Comparison of ENCODE assay signal across 22 cellular contexts in genomic region chr4:25867781-25868180, GRCh38. TPM values are rescaled to one million over a fixed set of nuclear protein-coding genes. Genes with fewer than 3 reads are reported as not detected.
A peak's percentile ranks its signal among the peaks of the same experiment; 100 is the strongest.
DNase-seq lines count a peak whose midpoint lies in the region; ATAC-seq and TF ChIP-seq lines count a peak whose summit lies in the region.
"Had no signal": no experiment of that assay in that cellular context is flagged by ENCODE, and none has a peak within 500 bp of the region (broad histone marks: within the 10 kb centered on the region; RNA-seq: fewer than 3 reads in every experiment).

No MANE protein-coding gene starts in this region.

- no peak for ATAC-seq in stimulated activated memory B cell treated with anti-CD40 and anti-IgM and Interleukin-4, amounts not matched to agents 10 μg/mL and 1 μg/mL and 100 μg/mL, for 72 hours
- ATAC-seq in HG02763 (IDR thresholded peaks at IDR 0.05; ENCODE audit: unreplicated experiment) (no peak), left lung (no peak)
- ATAC-seq: K562 had no signal

- H3K4me1 ChIP-seq in DOHH2 (ENCODE audit: control insufficient read depth, low read length) (peaks cover 91% of the 10 kb centered on the region), OCI-LY1 (ENCODE audit: insufficient read depth, low read length, severe bottlenecking) (peaks cover 95% of the 10 kb centered on the region), left lung (peaks cover 0 to 13% of the 10 kb centered on the region in 2 donors)

- H3K27ac ChIP-seq in DOHH2 (ENCODE audit: low read depth, low read length) (peak overlapping the region; percentile 98), OCI-LY1 (ENCODE audit: low read depth, low read length, poor library complexity, severe bottlenecking) (peak overlapping the region; percentile 100), left lung (no peak overlapping the region)
- H3K27ac ChIP-seq: GM23248, RWPE1 had no signal

- H3K36me3 ChIP-seq in DOHH2 (ENCODE audit: control insufficient read depth, low read length) (peaks cover 55% of the 10 kb centered on the region), OCI-LY1 (ENCODE audit: insufficient read depth, low read length) (no peaks in the 10 kb centered on the region), left lung (no peaks in the 10 kb centered on the region)
- H3K36me3 ChIP-seq: HAP-1 had no signal

- H3K4me3 ChIP-seq in DOHH2 (ENCODE audit: low read length) (peak overlapping the region; percentile 92), OCI-LY1 (ENCODE audit: low read depth, low read length, poor library complexity, severe bottlenecking) (peak overlapping the region; percentile 57), left lung (no peak overlapping the region)
- H3K4me3 ChIP-seq: GM23248, HAP-1, K562 had no signal

- H3F3A ChIP-seq in DOHH2 (ENCODE audit: control insufficient read depth, insufficient read depth) (peaks cover 70% of the 10 kb centered on the region), OCI-LY1 (ENCODE audit: insufficient read depth, low read length) (0 out of 2 replicates have a peak, but pooled peaks cover 3% of the 10 kb centered on the region)

- peak overlapping the region; percentile 92 for H3K27ac Mint-ChIP-seq in endothelial cell (ENCODE audit: unreplicated experiment)
- H3K27ac Mint-ChIP-seq in stimulated activated memory B cell treated with anti-CD40 and anti-IgM and Interleukin-4, amounts not matched to agents 10 μg/mL and 1 μg/mL and 100 μg/mL, for 72 hours, result peak overlapping the region; percentile 69

- H3K27me3 Mint-ChIP-seq in endothelial cell (ENCODE audit: unreplicated experiment), result peaks cover 8% of the 10 kb centered on the region
- no peaks in the 10 kb centered on the region for H3K27me3 Mint-ChIP-seq in stimulated activated memory B cell treated with anti-CD40 and anti-IgM and Interleukin-4, amounts not matched to agents 10 μg/mL and 1 μg/mL and 100 μg/mL, for 72 hours

- H3K79me2 ChIP-seq in DOHH2 (ENCODE audit: control insufficient read depth, low read length), result peaks cover 76% of the 10 kb centered on the region
- peaks cover 5% of the 10 kb centered on the region; the same call in 1 of the 2 replicates for H3K79me2 ChIP-seq in OCI-LY1 (ENCODE audit: insufficient read depth, low read length)

- peak overlapping the region; percentile 5 for H3K4me3 Mint-ChIP-seq in endothelial cell (ENCODE audit: unreplicated experiment)
- H3K4me3 Mint-ChIP-seq in stimulated activated memory B cell treated with anti-CD40 and anti-IgM and Interleukin-4, amounts not matched to agents 10 μg/mL and 1 μg/mL and 100 μg/mL, for 72 hours, result no peak overlapping the region

- H3K4me1 Mint-ChIP-seq in endothelial cell (ENCODE audit: unreplicated experiment), result peaks cover 51% of the 10 kb centered on the region
- peaks cover 79% of the 10 kb centered on the region for H3K4me1 Mint-ChIP-seq in stimulated activated memory B cell treated with anti-CD40 and anti-IgM and Interleukin-4, amounts not matched to agents 10 μg/mL and 1 μg/mL and 100 μg/mL, for 72 hours

- DNase-seq in endothelial cell (ENCODE audit: low spot score), result peak; percentile 31
- DNase-seq in left lung, result no peak
- no peak for DNase-seq in NCI-H69 (lab: John Stamatoyannopoulos, UW)
- DNase-seq: C1 segment of cervical spinal cord; Calu3; CD8-positive, alpha-beta memory T cell; DMS153; GM23248; NCI-H1092 treated with DMSO at 0.1 percent for 48 hours; NCI-H2029 treated with DMSO at 0.1 percent for 48 hours; NCI-H226; NCI-H510A treated with DMSO at 0.1 percent for 48 hours; NCI-H82; SHP77 treated with DMSO at 0.1 percent for 48 hours; SK-N-SH had no signal

- H3K9me3 ChIP-seq in DOHH2 (ENCODE audit: control insufficient read depth, insufficient read depth, low read length) (no peaks in the 10 kb centered on the region), OCI-LY1 (ENCODE audit: low read length) (no peaks in the 10 kb centered on the region), left lung (no peaks in the 10 kb centered on the region)
- H3K9me3 ChIP-seq: HAP-1, SK-N-SH had no signal

- intact Hi-C loops in left lung (cut with DNase I), result no loop called here

- peaks cover 7% of the 10 kb centered on the region for H3K36me3 Mint-ChIP-seq in endothelial cell (ENCODE audit: low read depth, unreplicated experiment)
- H3K36me3 Mint-ChIP-seq in stimulated activated memory B cell treated with anti-CD40 and anti-IgM and Interleukin-4, amounts not matched to agents 10 μg/mL and 1 μg/mL and 100 μg/mL, for 72 hours, result peaks cover 19% of the 10 kb centered on the region

- peak overlapping the region; percentile 78 for H3K9ac ChIP-seq in OCI-LY1 (ENCODE audit: low read length)
- H3K9ac ChIP-seq: GM23248, SK-N-SH had no signal

- H4K20me1 ChIP-seq in DOHH2 (ENCODE audit: control insufficient read depth, insufficient read depth, low read depth, low read length) (no peaks in the 10 kb centered on the region), OCI-LY1 (ENCODE audit: insufficient read depth, low read length) (no peaks in the 10 kb centered on the region)

- no peaks in the 10 kb centered on the region for H3K9me3 Mint-ChIP-seq in endothelial cell (ENCODE audit: unreplicated experiment)
- peaks cover 7% of the 10 kb centered on the region for H3K9me3 Mint-ChIP-seq in stimulated activated memory B cell treated with anti-CD40 and anti-IgM and Interleukin-4, amounts not matched to agents 10 μg/mL and 1 μg/mL and 100 μg/mL, for 72 hours
- H3K9me3 Mint-ChIP-seq: CD8-positive, alpha-beta memory T cell had no signal

- H3K9me2 ChIP-seq in DOHH2 (replicated peaks; ENCODE audit: control insufficient read depth, low read length) (no peaks in the 10 kb centered on the region), OCI-LY1 (ENCODE audit: low read depth, low read length) (no peaks in the 10 kb centered on the region)
- H3K9me2 ChIP-seq: SK-N-SH had no signal

- H3K27me3 ChIP-seq in DOHH2 (ENCODE audit: control insufficient read depth, low read length), result no peaks in the 10 kb centered on the region
- no peaks in the 10 kb centered on the region for H3K27me3 ChIP-seq in OCI-LY1 (ENCODE audit: insufficient read depth, low read length)
- H3K27me3 ChIP-seq in left lung, result peaks cover 0 to 7% of the 10 kb centered on the region in 2 donors

- TF ChIP-seq CTCF in DOHH2 (IDR thresholded peaks at IDR 0.05; ENCODE audit: low read depth, low read length, poor library complexity, severe bottlenecking) (no peak), OCI-LY1 (IDR thresholded peaks at IDR 0.05; ENCODE audit: low read length) (no peak), endothelial cell (IDR thresholded peaks at IDR 0.05; ENCODE audit: unreplicated experiment) (no peak), left lung (IDR thresholded peaks at IDR 0.05) (no peak)

- no peak overlapping the region for H2AFZ ChIP-seq in OCI-LY1 (ENCODE audit: low read length)
- H2AFZ ChIP-seq: GM23248 had no signal

- H3K4me2 ChIP-seq in DOHH2 (ENCODE audit: low read length) (peak overlapping the region; percentile 96), OCI-LY1 (ENCODE audit: low read length) (peak overlapping the region; percentile 90)
- H3K4me2 ChIP-seq: SK-N-SH had no signal

RNA-seq across cellular contexts. Expression of gene SEL1L3, which starts 5.0 kb away (rescaled TPM):
- 91.8 TPM for total RNA-seq in endothelial cell (ENCODE audit: unreplicated experiment)
- 100 to 1,000 TPM in 1 of 2 donors, 10 to 100 TPM in 1; 88.1 to 121 TPM for total RNA-seq in left lung

RNA-seq across cellular contexts. Expression of gene SMIM20, which starts 46.2 kb away (rescaled TPM):
- total RNA-seq in endothelial cell (ENCODE audit: unreplicated experiment) (22.5 TPM), left lung (10 to 100 TPM; 20.1 to 28.4 TPM)

Comparison
In these comparisons a context has a peak if more than half of its experiments do, and no peak if none do; other contexts are left out.
1. H3K27ac ChIP-seq: peak in DOHH2 (single experiment) and OCI-LY1 (single experiment); none in left lung (0 of 2).
2. H3K4me3 ChIP-seq: peak in DOHH2 (single experiment) and OCI-LY1 (single experiment); none in left lung (0 of 2).